ENCODE assay signal across 8 cellular contexts in the genomic region with DNA sequence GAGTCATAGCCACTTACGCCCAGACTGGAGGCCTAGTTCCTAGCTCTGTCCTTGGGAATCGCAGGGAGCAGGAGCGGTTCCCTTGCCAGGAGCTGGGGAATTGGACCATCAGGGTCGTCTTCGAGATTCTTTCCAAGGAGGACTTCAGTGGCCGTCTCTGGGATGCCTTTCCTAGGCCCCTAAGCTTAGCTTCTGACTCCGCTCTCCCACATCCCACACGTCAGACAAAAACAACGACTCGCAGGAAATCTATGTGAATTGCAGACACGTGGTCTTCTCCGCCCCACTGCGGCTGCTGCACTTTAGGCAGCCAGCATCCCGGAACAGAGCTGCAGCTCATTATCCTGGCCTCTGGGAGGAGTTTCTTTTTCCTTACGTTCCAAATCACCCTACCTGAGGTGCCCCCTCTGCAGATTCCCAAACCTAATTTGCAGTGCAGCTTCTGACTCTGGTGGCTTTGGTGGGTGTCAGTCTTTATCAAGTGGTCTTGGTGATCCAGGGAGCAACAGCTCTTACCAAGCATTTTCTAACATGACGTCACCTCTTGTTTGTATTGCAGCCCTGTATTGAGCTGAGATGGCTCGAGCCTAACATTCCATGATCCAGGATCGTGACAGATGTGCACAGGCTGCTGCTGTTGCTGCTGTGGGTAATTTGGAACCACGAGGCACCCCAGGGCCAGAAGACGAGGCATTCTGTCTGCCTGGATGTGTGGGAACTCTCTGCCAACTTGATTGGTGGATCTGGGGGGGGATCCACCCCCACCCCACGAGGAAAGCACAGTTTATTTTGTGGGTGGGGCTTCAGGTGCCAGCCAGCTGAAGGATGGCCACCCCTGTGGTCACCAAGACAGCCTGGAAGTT. TPM values are rescaled to one million over a fixed set of nuclear protein-coding genes. Genes with fewer than 3 reads are reported as not detected.
DNase-seq lines count a peak whose midpoint lies in the region; ATAC-seq, FAIRE-seq and TF ChIP-seq lines count a peak whose summit lies in the region.

No MANE protein-coding gene starts in this region.

- intact Hi-C loops in kidney (cut with DNase I) (no loop called here), spleen (cut with DNase I; ENCODE audit: low total_unique reads) (no loop called here)

- H3K4me1 ChIP-seq in DOHH2 (ENCODE audit: control insufficient read depth, low read length) (peaks cover 20% of the 10 kb centered on the region), kidney (ENCODE audit: control insufficient read depth in 1 of 2, insufficient read depth in 1 of 2, low read depth in 1 of 2, low read length in 2 of 2) (peaks cover 15% of the 10 kb centered on the region in 2 donors), spleen (peaks cover 11 to 38% (median 26%) of the 10 kb centered on the region in 6 donors)

- H3K36me3 Mint-ChIP-seq in T-helper 2 cell treated with Interferon-gamma antibody and Interleukin-4, amounts not matched to agents 5 μg/mL and 100 μg/mL, for 36 hours (ENCODE audit: low read depth): peaks cover 13% of the 10 kb centered on the region

- H3K4me3 ChIP-seq in DOHH2 (ENCODE audit: low read length) (peak overlapping the region; percentile 98), bronchial epithelial cell (ENCODE audit: low read depth, low read length) (peak overlapping the region; percentile 96), kidney (ENCODE audit: low read length in 2 of 2) (peak overlapping the region; percentile 80 to 84), spleen (peak overlapping the region; percentile 82 to 99 (median 97))

- H3K36me3 ChIP-seq in DOHH2 (ENCODE audit: control insufficient read depth, low read length) (peaks cover 30% of the 10 kb centered on the region), bronchial epithelial cell (ENCODE audit: control insufficient read depth, insufficient read depth, low read length) (peaks cover 6% of the 10 kb centered on the region), kidney (ENCODE audit: control insufficient read depth in 1 of 2, insufficient read depth in 2 of 2, low read length in 2 of 2) (no peaks in the 10 kb centered on the region), spleen (peaks cover 0 to 39% (median 2%) of the 10 kb centered on the region in 6 donors)

- ATAC-seq in HG02870 (IDR thresholded peaks at IDR 0.05; ENCODE audit: unreplicated experiment) (no peak), GM18498 (IDR thresholded peaks at IDR 0.05; ENCODE audit: unreplicated experiment) (no peak)

- H3K27me3 Mint-ChIP-seq in T-helper 2 cell treated with Interferon-gamma antibody and Interleukin-4, amounts not matched to agents 5 μg/mL and 100 μg/mL, for 36 hours (ENCODE audit: low read depth): no peaks in the 10 kb centered on the region

- H3K27ac Mint-ChIP-seq in T-helper 2 cell treated with Interferon-gamma antibody and Interleukin-4, amounts not matched to agents 5 μg/mL and 100 μg/mL, for 36 hours: peak overlapping the region; percentile 95

- no peaks in the 10 kb centered on the region for H3F3A ChIP-seq in DOHH2 (ENCODE audit: control insufficient read depth, insufficient read depth)

- peak overlapping the region; percentile 43 to 53 for H3K9ac ChIP-seq in kidney (ENCODE audit: low read length in 2 of 2)

- peaks cover 14% of the 10 kb centered on the region for H3K9me3 Mint-ChIP-seq in T-helper 2 cell treated with Interferon-gamma antibody and Interleukin-4, amounts not matched to agents 5 μg/mL and 100 μg/mL, for 36 hours

- H3K79me2 ChIP-seq in DOHH2 (ENCODE audit: control insufficient read depth, low read length): peaks cover 46% of the 10 kb centered on the region

- no peaks in the 10 kb centered on the region for H3K9me3 ChIP-seq in DOHH2 (ENCODE audit: control insufficient read depth, insufficient read depth, low read length)
- no peaks in the 10 kb centered on the region for H3K9me3 ChIP-seq in kidney (ENCODE audit: control insufficient read depth in 1 of 2, low read length in 2 of 2)
- peaks cover 0 to 9% (median 4%) of the 10 kb centered on the region in 8 donors for H3K9me3 ChIP-seq in spleen

- no peaks in the 10 kb centered on the region for H4K20me1 ChIP-seq in DOHH2 (ENCODE audit: control insufficient read depth, insufficient read depth, low read depth, low read length)

- FAIRE-seq in bronchial epithelial cell (lab: Jason Lieb, UNC): no peak
- FAIRE-seq in kidney (lab: Jason Lieb, UNC): no peak

- TF ChIP-seq CTCF in DOHH2 (IDR thresholded peaks at IDR 0.05; ENCODE audit: low read depth, low read length, poor library complexity, severe bottlenecking) (no peak), bronchial epithelial cell (IDR thresholded peaks at IDR 0.05; ENCODE audit: insufficient read depth, low read length, severe bottlenecking) (peak; percentile 26), kidney (IDR thresholded peaks at IDR 0.05; ENCODE audit: borderline replicate concordance, extremely low read depth, insufficient read depth) (no peak), spleen (IDR thresholded peaks at IDR 0.05 in 8 of 11, conservative IDR thresholded peaks at IDR 0.05 in 3 of 11) (peak in 4 of 11 experiments; percentile 7 to 40 (median 17))

- peak overlapping the region; percentile 96 for H3K4me3 Mint-ChIP-seq in T-helper 2 cell treated with Interferon-gamma antibody and Interleukin-4, amounts not matched to agents 5 μg/mL and 100 μg/mL, for 36 hours

- H3K27ac ChIP-seq in DOHH2 (ENCODE audit: low read depth, low read length) (peak overlapping the region; percentile 31; the same call in 1 of the 2 replicates), kidney (ENCODE audit: low read depth in 2 of 2, low read length in 2 of 2) (peak overlapping the region; percentile 41 to 48), spleen (peak overlapping the region; percentile 35 to 90 (median 82))

- TF ChIP-seq POLR2A in spleen (IDR thresholded peaks at IDR 0.05): no peak

- DNase-seq in LoVo (ENCODE audit: low spot score) (peak; percentile 35), bronchial epithelial cell (ENCODE audit: low read depth) (peak; percentile 69), kidney (peak; percentile 79), spleen (peak; percentile 84)
- DNase-seq in T-helper 2 cell treated with Interferon-gamma antibody and Interleukin-4, amounts not matched to agents 5 μg/mL and 100 μg/mL, for 36 hours (ENCODE audit: low spot score): peak; percentile 42

- H3K4me2 ChIP-seq in DOHH2 (ENCODE audit: low read length): peak overlapping the region; percentile 97

- 9 to 13% (median 10%) methylated on average over 18 to 21 of the region's 21 CpGs for WGBS in spleen, 5 donors

- peaks cover 10% of the 10 kb centered on the region for H3K4me1 Mint-ChIP-seq in T-helper 2 cell treated with Interferon-gamma antibody and Interleukin-4, amounts not matched to agents 5 μg/mL and 100 μg/mL, for 36 hours (ENCODE audit: low read depth)

- no peaks in the 10 kb centered on the region for H3K27me3 ChIP-seq in DOHH2 (ENCODE audit: control insufficient read depth, low read length)
- H3K27me3 ChIP-seq in bronchial epithelial cell (ENCODE audit: control insufficient read depth, insufficient read depth, low read length): no peaks in the 10 kb centered on the region
- no peaks in the 10 kb centered on the region for H3K27me3 ChIP-seq in spleen (replicated peaks in 1 of 7)

- H3K9me2 ChIP-seq in DOHH2 (replicated peaks; ENCODE audit: control insufficient read depth, low read length): no peaks in the 10 kb centered on the region

RNA-seq across cellular contexts. Expression of gene KATNB1, which starts 1.1 kb away (rescaled TPM):
- total RNA-seq in bronchial epithelial cell (12.9 and 24.2 TPM in 2 replicates), kidney (14.5 TPM), spleen (10 to 100 TPM; 15.7 to 23.1 (median 18.2) TPM)
- polyA plus RNA-seq in kidney (ENCODE audit: insufficient read depth, low read depth, low replicate concordance) (13.9 TPM), spleen (10 to 100 TPM; 10.6 to 14.5 (median 11.2) TPM)

RNA-seq across cellular contexts. Expression of gene DRC7, which starts 42.0 kb away (rescaled TPM):
- total RNA-seq in bronchial epithelial cell (not detected in 2 replicates), kidney (3.2 TPM), spleen (1 to 10 TPM in 1 of 7 donors, under 1 TPM in 2, not detected in 4; 0.20 to 2.1 (median 0.60) TPM)
- polyA plus RNA-seq in kidney (ENCODE audit: insufficient read depth, low read depth, low replicate concordance) (1.8 TPM), spleen (under 1 TPM; 0.03 to 0.11 (median 0.06) TPM)

Comparison
In these comparisons a context has a peak if more than half of its experiments do, and no peak if none do; other contexts are left out.
1. H3K27ac ChIP-seq: peak in every context shown above with its lines; median percentile 82 in spleen; 44 in kidney; 31 in DOHH2.